ENCODE assay signal across 19 cellular contexts in the genomic region with DNA sequence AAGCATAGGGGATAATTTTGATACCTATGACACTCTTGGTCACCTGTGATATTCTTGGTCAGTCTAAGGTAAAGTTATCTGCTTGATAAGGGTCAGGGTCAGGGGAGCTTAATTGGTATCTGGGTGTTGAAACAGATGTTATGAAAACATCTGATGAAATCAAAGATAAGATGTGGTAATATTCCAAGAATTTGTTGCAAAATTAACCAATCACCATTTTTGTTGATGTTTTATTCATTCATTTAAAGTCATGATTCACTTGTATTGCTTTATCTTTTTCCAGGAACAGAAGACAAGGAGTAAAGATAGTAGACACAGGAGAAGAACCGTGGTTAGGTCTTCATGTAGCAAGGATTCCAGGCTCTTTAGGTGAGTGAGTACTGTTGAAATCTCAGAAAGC.
DNase-seq lines count a peak whose midpoint lies in the region; ATAC-seq and TF ChIP-seq lines count a peak whose summit lies in the region.
"Had no signal": no experiment of that assay in that cellular context is flagged by ENCODE, and none has a peak within 500 bp of the region (broad histone marks: within the 10 kb centered on the region; RNA-seq: fewer than 3 reads in every experiment).

No MANE protein-coding gene starts in this region.

- H4K91ac ChIP-seq in IMR-90 (ENCODE audit: insufficient read depth, low read depth, low read length) = no peak overlapping the region

- H3K9me3 Mint-ChIP-seq in activated naive CD4-positive, alpha-beta T cell treated with anti-CD3 and anti-CD28 coated beads for 36 hours = peaks cover 6% of the 10 kb centered on the region
- H3K9me3 Mint-ChIP-seq: H9 had no signal

- H3K4me2 ChIP-seq in IMR-90 (ENCODE audit: low read depth, low read length) = no peak overlapping the region

- no CpG with 5 or more reads among the region's 1 CpG for WGBS in IMR-90 (ENCODE audit: extremely low coverage in 2 of 2, insufficient read length in 1 of 2), 2 experiments

- H3K9me1 ChIP-seq in IMR-90 (ENCODE audit: insufficient read depth, low read length) = no peaks in the 10 kb centered on the region

- TF ChIP-seq CTCF in IMR-90 (conservative IDR thresholded peaks at IDR 0.05; ENCODE audit: low read depth, low read length) (no peak), fibroblast of villous mesenchyme (IDR thresholded peaks at IDR 0.05; ENCODE audit: insufficient read depth, low read depth, low read length) (no peak)

- H3K4me1 ChIP-seq in IMR-90 (ENCODE audit: control insufficient read depth, insufficient read depth, low read length) = no peaks in the 10 kb centered on the region
- H3K4me1 ChIP-seq: SJSA1 had no signal

- in situ Hi-C loops in IMR-90 (cut with MboI; ENCODE audit: low sequenced_read_pairs) = no loop called here

- H3K4me1 Mint-ChIP-seq in activated naive CD4-positive, alpha-beta T cell treated with anti-CD3 and anti-CD28 coated beads for 36 hours (ENCODE audit: low read depth) = no peaks in the 10 kb centered on the region
- H3K4me1 Mint-ChIP-seq: H9 had no signal

- no peak overlapping the region for H3K56ac ChIP-seq in IMR-90 (ENCODE audit: extremely low read depth, insufficient read depth, low read length)

- peak; percentile 5 for DNase-seq in IMR-90
- DNase-seq in amniotic epithelial cell (ENCODE audit: low read depth) = peak; percentile 86
- peak; percentile 32 for DNase-seq in fibroblast of villous mesenchyme (ENCODE audit: low read depth)
- DNase-seq in sciatic nerve (ENCODE audit: low spot score) = no peak
- no peak for DNase-seq in activated naive CD4-positive, alpha-beta T cell treated with anti-CD3 and anti-CD28 coated beads for 36 hours
- DNase-seq in effector CD8-positive, alpha-beta T cell (lab: John Stamatoyannopoulos, UW) = no peak
- no peak for DNase-seq in head of caudate nucleus
- DNase-seq: ACHN; AML-193; H9; MG63; NCI-H187; NCI-H345; NCI-H526 treated with DMSO at 0.1 percent for 48 hours; NK-92 treated with Interleukin-12 subunit alpha and Interleukin-12 subunit beta, amount 100 ng/mL, for 24 hours; OCI-M1 had no signal

- no peak for TF ChIP-seq POLR2A in IMR-90 (IDR thresholded peaks at IDR 0.05; ENCODE audit: low read depth, low read length)

- intact Hi-C loops in IMR-90 (cut with micrococcal nuclease) (no loop called here), sciatic nerve (cut with DNase I) (no loop called here), head of caudate nucleus (cut with DNase I) (no loop called here)
- intact Hi-C loops in activated naive CD4-positive, alpha-beta T cell treated with anti-CD3 and anti-CD28 coated beads for 36 hours (cut with micrococcal nuclease) = no loop called here

- ATAC-seq in IMR-90 (ENCODE audit: low read depth) = no peak
- ATAC-seq in sciatic nerve = peak; percentile 68

- H2AK5ac ChIP-seq in IMR-90 (ENCODE audit: low read depth, low read length) = no peak overlapping the region

- no peak overlapping the region for H2BK15ac ChIP-seq in IMR-90 (ENCODE audit: low read depth, low read length)

- BruUV-seq in IMR-90 (replicated peaks; lab: Mats Ljungman, UMichigan) = no TSS peak

- no peak overlapping the region for H3K18ac ChIP-seq in IMR-90 (ENCODE audit: low read depth, low read length)

- H3K4me3 Mint-ChIP-seq in activated naive CD4-positive, alpha-beta T cell treated with anti-CD3 and anti-CD28 coated beads for 36 hours = no peak overlapping the region
- H3K4me3 Mint-ChIP-seq: CD14-positive monocyte, H9 had no signal

- no peak overlapping the region for H2BK120ac ChIP-seq in IMR-90 (ENCODE audit: low read depth, low read length)

- CTCF ChIA-PET in IMR-90 (lab: Yijun Ruan, JAX) = no interaction called here
- CTCF ChIA-PET in activated naive CD4-positive, alpha-beta T cell treated with anti-CD3 and anti-CD28 coated beads for 36 hours (lab: Charles Lee) = no interaction called here

- H3K4ac ChIP-seq in IMR-90 (ENCODE audit: low read depth, low read length) = no peak overlapping the region

- POLR2A ChIA-PET in IMR-90 (lab: Charles Lee; ENCODE audit: unreplicated experiment) = no interaction called here

- H3K14ac ChIP-seq in IMR-90 (replicated peaks; ENCODE audit: low read depth, low read length) = no peak overlapping the region

- no peak overlapping the region for H4K8ac ChIP-seq in IMR-90 (ENCODE audit: low read depth in 2 of 2, low read length in 2 of 2)

- dilution Hi-C loops in IMR-90 (cut with HindIII; ENCODE audit: low sequenced_read_pairs, unreplicated experiment) = no loop called here

- TF ChIP-seq RAD21 in IMR-90 (IDR thresholded peaks at IDR 0.05; ENCODE audit: low read length) = no peak

- H3K27ac Mint-ChIP-seq in activated naive CD4-positive, alpha-beta T cell treated with anti-CD3 and anti-CD28 coated beads for 36 hours = no peak overlapping the region
- H3K27ac Mint-ChIP-seq: CD14-positive monocyte, H9 had no signal

- H3K9ac ChIP-seq in IMR-90 (ENCODE audit: low read depth, low read length) = no peak overlapping the region

- H3K23ac ChIP-seq in IMR-90 (ENCODE audit: low read depth, low read length) = no peak overlapping the region

- no peaks in the 10 kb centered on the region for H3K27me3 Mint-ChIP-seq in activated naive CD4-positive, alpha-beta T cell treated with anti-CD3 and anti-CD28 coated beads for 36 hours (ENCODE audit: low read depth)

- H2AK9ac ChIP-seq in IMR-90 (replicated peaks; ENCODE audit: low read depth, low read length, poor library complexity) = no peak overlapping the region

- H4K5ac ChIP-seq in IMR-90 (ENCODE audit: low read depth, low read length) = no peak overlapping the region; the same call in 1 of the 2 replicates

- no peaks in the 10 kb centered on the region for H3K36me3 ChIP-seq in IMR-90 (ENCODE audit: control insufficient read depth, insufficient read depth, low read length)
- H3K36me3 ChIP-seq: SJSA1 had no signal

- H2BK20ac ChIP-seq in IMR-90 (ENCODE audit: low read depth, low read length) = no peak overlapping the region

- no peak overlapping the region for H2BK5ac ChIP-seq in IMR-90 (ENCODE audit: low read depth, low read length, poor library complexity, severe bottlenecking)

- H3K4me3 ChIP-seq in IMR-90 (ENCODE audit: insufficient read depth, low read depth, low read length) (no peak overlapping the region), fibroblast of villous mesenchyme (ENCODE audit: low read depth, low read length) (no peak overlapping the region)
- H3K4me3 ChIP-seq: MG63, SJSA1 had no signal

- H3K27me3 ChIP-seq in IMR-90 (ENCODE audit: control insufficient read depth, insufficient read depth, low read length) = no peaks in the 10 kb centered on the region
- H3K27me3 ChIP-seq: MG63, SJSA1 had no signal

- H3K79me1 ChIP-seq in IMR-90 (ENCODE audit: low read depth in 1 of 2, low read length in 2 of 2) = no peaks in the 10 kb centered on the region; a peak in 1 of 4 replicates

- no peaks in the 10 kb centered on the region for H3K36me3 Mint-ChIP-seq in activated naive CD4-positive, alpha-beta T cell treated with anti-CD3 and anti-CD28 coated beads for 36 hours (ENCODE audit: low read depth)

- H2AFZ ChIP-seq in IMR-90 (replicated peaks; ENCODE audit: low read length, poor library complexity) = no peak overlapping the region

- no peaks in the 10 kb centered on the region for H4K20me1 ChIP-seq in IMR-90 (ENCODE audit: insufficient read depth, low read length)

- no peak overlapping the region for H3K27ac ChIP-seq in IMR-90 (ENCODE audit: insufficient read depth, low read length)
- H3K27ac ChIP-seq: RWPE1, SJSA1 had no signal

- H3K9me3 ChIP-seq in IMR-90 (ENCODE audit: control insufficient read depth, insufficient read depth, low read length) = no peaks in the 10 kb centered on the region
- H3K9me3 ChIP-seq: MG63, SJSA1 had no signal

TF ChIP-seq in IMR-90, 13 proteins besides CTCF, POLR2A, EP300 and RAD21:
- no peak for TF ChIP-seq NFE2L2 (IDR thresholded peaks at IDR 0.05; ENCODE audit: low read depth, low read length)
- TF ChIP-seq MAFK (IDR thresholded peaks at IDR 0.05; ENCODE audit: low read depth, low read length) = no peak
- TF ChIP-seq FOS (IDR thresholded peaks at IDR 0.05; ENCODE audit: low read depth, low read length) = no peak
- no peak for TF ChIP-seq CHD1 (IDR thresholded peaks at IDR 0.05; ENCODE audit: low read depth, low read length)
- no peak for TF ChIP-seq SMC3 (IDR thresholded peaks at IDR 0.05; ENCODE audit: low read depth, low read length)
- peak; percentile 30; the same call in 1 of the 2 replicates for TF ChIP-seq CEBPB (IDR thresholded peaks at IDR 0.05; ENCODE audit: low read depth, low read length)
- TF ChIP-seq RCOR1 (IDR thresholded peaks at IDR 0.05; ENCODE audit: insufficient replicate concordance, low read length) = no peak

Comparison
In these comparisons a context has a peak if more than half of its experiments do, and no peak if none do; other contexts are left out.
1. DNase-seq: peak in IMR-90 (single experiment), amniotic epithelial cell (single experiment) and fibroblast of villous mesenchyme (single experiment); none in sciatic nerve (single experiment), activated naive CD4-positive, alpha-beta T cell treated with anti-CD3 and anti-CD28 coated beads for 36 hours (single experiment), effector CD8-positive, alpha-beta T cell (single experiment) and head of caudate nucleus (0 of 42).